1 cellular context compared by ENCODE assay signal in genomic region chr18:24488824-24489493, GRCh38.
TF ChIP-seq lines count a peak whose summit lies in the region.

No MANE protein-coding gene starts in this region.

TF ChIP-seq in GM23338, 12 proteins besides CTCF, POLR2A, EP300 and RAD21 (continued from another document):
- TF ChIP-seq REST (IDR thresholded peaks at IDR 0.05; ENCODE audit: unreplicated experiment), result no peak
- no peak for TF ChIP-seq EZH2 (IDR thresholded peaks at IDR 0.05; ENCODE audit: low read depth, unreplicated experiment)
TF ChIP-seq in GM23338: peak in this region for 0.
